ENCODE assay signal across 25 cellular contexts in genomic region chr6:15586528-15586927, GRCh38.
DNase-seq lines count a peak whose midpoint lies in the region; ATAC-seq, FAIRE-seq and TF ChIP-seq lines count a peak whose summit lies in the region.
"Had no signal": no experiment of that assay in that cellular context is flagged by ENCODE, and none has a peak within 500 bp of the region (broad histone marks: within the 10 kb centered on the region; RNA-seq: fewer than 3 reads in every experiment).

No MANE protein-coding gene starts in this region.

- H3K9me3 Mint-ChIP-seq in activated T-cell treated with anti-CD3 and anti-CD28 coated beads, Interleukin-2, amount 50 U/mL, for 24 hours = no peaks in the 10 kb centered on the region
- no peaks in the 10 kb centered on the region for H3K9me3 Mint-ChIP-seq in activated T-cell treated with anti-CD3 and anti-CD28 coated beads, Interleukin-2, amount 50 U/mL, for 4 hours
- H3K9me3 Mint-ChIP-seq: activated naive CD8-positive, alpha-beta T cell treated with anti-CD3 and anti-CD28 coated beads, Interleukin-2, amount 50 U/mL, for 24 hours had no signal

- no peak for TF ChIP-seq CTCF in bronchial epithelial cell (IDR thresholded peaks at IDR 0.05; ENCODE audit: insufficient read depth, low read length, severe bottlenecking)

- H3K27me3 ChIP-seq in bronchial epithelial cell (ENCODE audit: control insufficient read depth, insufficient read depth, low read length) = no peaks in the 10 kb centered on the region
- H3K27me3 ChIP-seq: BLaER1 treated with 17β-estradiol and CSF1 and Interleukin-3, amounts not matched to agents 10 nM and 100 nM; stomach; tibial artery had no signal

- H3K36me3 Mint-ChIP-seq in activated T-cell treated with anti-CD3 and anti-CD28 coated beads, Interleukin-2, amount 50 U/mL, for 24 hours (ENCODE audit: low read depth) = peaks cover 3% of the 10 kb centered on the region
- peaks cover 13% of the 10 kb centered on the region for H3K36me3 Mint-ChIP-seq in activated T-cell treated with anti-CD3 and anti-CD28 coated beads, Interleukin-2, amount 50 U/mL, for 4 hours (ENCODE audit: insufficient read depth)

- peaks cover 25% of the 10 kb centered on the region for H3K4me1 Mint-ChIP-seq in activated T-cell treated with anti-CD3 and anti-CD28 coated beads, Interleukin-2, amount 50 U/mL, for 24 hours (ENCODE audit: low read depth)
- H3K4me1 Mint-ChIP-seq in activated T-cell treated with anti-CD3 and anti-CD28 coated beads, Interleukin-2, amount 50 U/mL, for 4 hours (ENCODE audit: low read depth) = peaks cover 18% of the 10 kb centered on the region

- ATAC-seq in activated T-cell treated with anti-CD3 and anti-CD28 coated beads, Interleukin-2, amount 50 U/mL, for 4 hours = no peak
- ATAC-seq: activated naive CD8-positive, alpha-beta T cell treated with anti-CD3 and anti-CD28 coated beads, Interleukin-2, amount 50 U/mL, for 24 hours; left ventricle myocardium superior; psoas muscle had no signal

- H3K27me3 Mint-ChIP-seq in activated T-cell treated with anti-CD3 and anti-CD28 coated beads, Interleukin-2, amount 50 U/mL, for 24 hours = no peaks in the 10 kb centered on the region
- no peaks in the 10 kb centered on the region for H3K27me3 Mint-ChIP-seq in activated T-cell treated with anti-CD3 and anti-CD28 coated beads, Interleukin-2, amount 50 U/mL, for 4 hours (ENCODE audit: low read depth)
- H3K27me3 Mint-ChIP-seq: activated naive CD8-positive, alpha-beta T cell treated with anti-CD3 and anti-CD28 coated beads, Interleukin-2, amount 50 U/mL, for 24 hours had no signal

- FAIRE-seq in GM12891 (lab: Jason Lieb, UNC) = peak; percentile 47
- FAIRE-seq in bronchial epithelial cell (lab: Jason Lieb, UNC) = no peak

- H3K4me3 Mint-ChIP-seq in activated T-cell treated with anti-CD3 and anti-CD28 coated beads, Interleukin-2, amount 50 U/mL, for 24 hours = no peak overlapping the region
- no peak overlapping the region for H3K4me3 Mint-ChIP-seq in activated T-cell treated with anti-CD3 and anti-CD28 coated beads, Interleukin-2, amount 50 U/mL, for 4 hours
- H3K4me3 Mint-ChIP-seq: activated naive CD8-positive, alpha-beta T cell treated with anti-CD3 and anti-CD28 coated beads, Interleukin-2, amount 50 U/mL, for 24 hours had no signal

- no peaks in the 10 kb centered on the region for H3K36me3 ChIP-seq in bronchial epithelial cell (ENCODE audit: control insufficient read depth, insufficient read depth, low read length)
- H3K36me3 ChIP-seq: stomach, tibial artery had no signal

- no peak for DNase-seq in activated T-cell treated with anti-CD3 and anti-CD28 coated beads, Interleukin-2, amount 50 U/mL, for 24 hours
- DNase-seq in activated T-cell treated with anti-CD3 and anti-CD28 coated beads, Interleukin-2, amount 50 U/mL, for 4 hours = no peak
- DNase-seq in GM12891 (ENCODE audit: insufficient read length, low spot score) (no peak), bronchial epithelial cell (ENCODE audit: low read depth) (peak; percentile 6), retina (peak; percentile 10), NCI-H526 (lab: John Stamatoyannopoulos, UW) (no peak), dedifferentiated amniotic fluid mesenchymal stem cell (ENCODE audit: extremely low spot score) (no peak)
- DNase-seq in stimulated activated CD4-positive, alpha-beta T cell treated with anti-CD3 and anti-CD28 coated beads, Interleukin-4, amount 100 ng/mL, for 4 hours = no peak
- DNase-seq: ACHN; activated CD4-positive, alpha-beta T cell treated with anti-CD3 and anti-CD28 coated beads for 4 hours; activated gamma-delta T cell; activated naive CD8-positive, alpha-beta T cell treated with anti-CD3 and anti-CD28 coated beads, Interleukin-2, amount 50 U/mL, for 24 hours; COR-L47; DND-41; islet precursor cell; left ventricle myocardium superior; NCI-H1048; NCI-H1694 treated with DMSO at 0.1 percent for 48 hours; NCI-H526 treated with DMSO at 0.1 percent for 48 hours; PC-9; psoas muscle; Right ventricle myocardium superior; stomach; tibial artery had no signal

- H3K4me3 ChIP-seq in bronchial epithelial cell (ENCODE audit: low read depth, low read length) = no peak overlapping the region
- H3K4me3 ChIP-seq: BLaER1 treated with 17β-estradiol and CSF1 and Interleukin-3, amounts not matched to agents 10 nM and 100 nM; PC-9; psoas muscle; stomach; tibial artery had no signal

- no peak for TF ChIP-seq POLR2A in GM12891 (IDR thresholded peaks at IDR 0.05; ENCODE audit: low read depth, low read length)

- H3K27ac Mint-ChIP-seq in activated T-cell treated with anti-CD3 and anti-CD28 coated beads, Interleukin-2, amount 50 U/mL, for 24 hours = peak overlapping the region; percentile 3
- H3K27ac Mint-ChIP-seq: activated naive CD8-positive, alpha-beta T cell treated with anti-CD3 and anti-CD28 coated beads, Interleukin-2, amount 50 U/mL, for 24 hours had no signal

TF ChIP-seq in GM12891, 5 proteins besides CTCF, POLR2A, EP300 and RAD21:
- TF ChIP-seq POLR2AphosphoS5 (IDR thresholded peaks at IDR 0.05; ENCODE audit: low read depth, low read length) (no peak), SPI1 (IDR thresholded peaks at IDR 0.05; ENCODE audit: low read depth, low read length) (no peak), POU2F2 (IDR thresholded peaks at IDR 0.05; ENCODE audit: low read depth, low read length) (no peak), PAX5 (IDR thresholded peaks at IDR 0.05; ENCODE audit: insufficient read depth, low read length, severe bottlenecking) (no peak), TAF1 (IDR thresholded peaks at IDR 0.05; ENCODE audit: low read depth, low read length) (no peak)

Comparison
In these comparisons a context has a peak if more than half of its experiments do, and no peak if none do; other contexts are left out.
1. DNase-seq: peak in bronchial epithelial cell (single experiment) and retina (single experiment); none in activated T-cell treated with anti-CD3 and anti-CD28 coated beads, Interleukin-2, amount 50 U/mL, for 24 hours (single experiment), activated T-cell treated with anti-CD3 and anti-CD28 coated beads, Interleukin-2, amount 50 U/mL, for 4 hours (single experiment), GM12891 (single experiment), NCI-H526 (0 of 2), stimulated activated CD4-positive, alpha-beta T cell treated with anti-CD3 and anti-CD28 coated beads, Interleukin-4, amount 100 ng/mL, for 4 hours (0 of 2) and dedifferentiated amniotic fluid mesenchymal stem cell (single experiment).